Comparison of ENCODE assay signal across 23 cellular contexts in genomic region chr7:134197342-134197741, GRCh38.
DNase-seq lines count a peak whose midpoint lies in the region; ATAC-seq and TF ChIP-seq lines count a peak whose summit lies in the region.
"Had no signal": no experiment of that assay in that cellular context is flagged by ENCODE, and none has a peak within 500 bp of the region (broad histone marks: within the 10 kb centered on the region; RNA-seq: fewer than 3 reads in every experiment).

No MANE protein-coding gene starts in this region.

- no peak overlapping the region for H3K4me3 Mint-ChIP-seq in endodermal cell
- H3K4me3 Mint-ChIP-seq: CD4-positive, CD25-positive, alpha-beta regulatory T cell; H9 had no signal

- H4K20me1 ChIP-seq in SK-N-SH (ENCODE audit: insufficient read depth) (no peaks in the 10 kb centered on the region), mammary epithelial cell (ENCODE audit: insufficient read depth, low read length) (no peaks in the 10 kb centered on the region)
- H4K20me1 ChIP-seq: BLaER1 had no signal

- H3K79me2 ChIP-seq in SK-N-SH (ENCODE audit: insufficient read depth), result no peaks in the 10 kb centered on the region
- H3K79me2 ChIP-seq in mammary epithelial cell (ENCODE audit: insufficient read depth, low read length), result no peaks in the 10 kb centered on the region

- TF ChIP-seq EP300 in SK-N-SH (IDR thresholded peaks at IDR 0.05; ENCODE audit: borderline replicate concordance in 1 of 2, low read depth in 1 of 2, low read length in 1 of 2), result no peak

- BruUV-seq in mammary epithelial cell (replicated peaks; lab: Mats Ljungman, UMichigan), result no TSS peak

- intact Hi-C loops in upper lobe of right lung (cut with DNase I), result no loop called here
- intact Hi-C loops in mammary epithelial cell (cut with micrococcal nuclease), result no loop called here

- CTCF ChIA-PET in SK-N-SH (lab: Yijun Ruan, JAX), result interaction anchor here (0.9 to 1.7 kb wide), 2 partner anchors 56 to 1141 kb away, joined by 3 to 8 read pairs; no protein-coding TSS in a partner anchor
- CTCF ChIA-PET in mammary epithelial cell (lab: Charles Lee; ENCODE audit: low non-redundant PET), result no interaction called here

- H3K9ac ChIP-seq in SK-N-SH (no peak overlapping the region), endodermal cell (ENCODE audit: extremely low read depth, low read length, poor library complexity, severe bottlenecking) (no peak overlapping the region), mammary epithelial cell (ENCODE audit: insufficient read depth, low read length) (no peak overlapping the region)
- H3K9ac ChIP-seq: BLaER1, KMS-11 had no signal

- no peaks in the 10 kb centered on the region for H3F3A ChIP-seq in SK-N-SH (replicated peaks; ENCODE audit: insufficient read depth)

- no peak for DNase-seq in SK-N-SH
- DNase-seq in OCI-M1 (lab: John Stamatoyannopoulos, UW), result peak; percentile 5
- no peak for DNase-seq in endodermal cell
- no peak for DNase-seq in upper lobe of right lung
- no peak for DNase-seq in mammary epithelial cell
- DNase-seq in globus pallidus (ENCODE audit: low spot score), result no peak
- DNase-seq: 8988T; ACHN; CD4-positive, CD25-positive, alpha-beta regulatory T cell; H9; IMR-90; NCI-H1105 treated with DMSO at 0.1 percent for 48 hours; NCI-H146; NCI-H1930; NCI-H446; NCI-H524 treated with DMSO at 0.1 percent for 48 hours; NCI-H82; SJCRH30 had no signal

- TF ChIP-seq CTCF in SK-N-SH (IDR thresholded peaks at IDR 0.05) (no peak), endodermal cell (conservative IDR thresholded peaks at IDR 0.05) (peak; percentile 25), upper lobe of right lung (IDR thresholded peaks at IDR 0.05) (no peak), mammary epithelial cell (conservative IDR thresholded peaks at IDR 0.05 in 1 of 2, IDR thresholded peaks at IDR 0.05 in 1 of 2; ENCODE audit: extremely low read depth in 1 of 2, insufficient read depth in 1 of 2, low read depth in 1 of 2, low read length in 2 of 2) (peak in 1 of 2 donors; percentile 9)

- H3K4me2 ChIP-seq in SK-N-SH, result no peak overlapping the region
- no peak overlapping the region for H3K4me2 ChIP-seq in mammary epithelial cell (ENCODE audit: insufficient read depth, low read depth, low read length)
- H3K4me2 ChIP-seq: BLaER1, KMS-11 had no signal

- dilution Hi-C loops in mammary epithelial cell (cut with HindIII; ENCODE audit: low sequenced_read_pairs), result no loop called here

- no peak overlapping the region for H3K27ac Mint-ChIP-seq in endodermal cell
- H3K27ac Mint-ChIP-seq: CD4-positive, CD25-positive, alpha-beta regulatory T cell; H9 had no signal

- H3K27me3 Mint-ChIP-seq in endodermal cell (ENCODE audit: insufficient read depth), result no peaks in the 10 kb centered on the region

- POLR2A ChIA-PET in SK-N-SH (lab: Yijun Ruan, JAX), result no interaction called here

- WGBS in SK-N-SH (ENCODE audit: low lambda C conversion rate), result 76% methylated on average over 2 of the region's 2 CpGs
- 95 to 98% methylated on average over 2 of the region's 2 CpGs for WGBS in endodermal cell (ENCODE audit: insufficient coverage in 1 of 2, insufficient read length in 1 of 2), 2 experiments
- 88% methylated on average over 2 of the region's 2 CpGs for WGBS in mammary epithelial cell (ENCODE audit: low coverage, missing lambda C conversion rate)

- peak; percentile 13; the same call in 1 of the 2 replicates for TF ChIP-seq RAD21 in SK-N-SH (IDR thresholded peaks at IDR 0.05; ENCODE audit: low read length)

- H3K9me3 ChIP-seq in SK-N-SH (no peaks in the 10 kb centered on the region), endodermal cell (ENCODE audit: control insufficient read depth, low read length) (no peaks in the 10 kb centered on the region), upper lobe of right lung (no peaks in the 10 kb centered on the region), mammary epithelial cell (replicated peaks; ENCODE audit: insufficient read depth, low read length) (no peaks in the 10 kb centered on the region)
- H3K9me3 ChIP-seq: BLaER1 had no signal

- no peak overlapping the region for H2AFZ ChIP-seq in SK-N-SH (ENCODE audit: low read depth)
- H2AFZ ChIP-seq in mammary epithelial cell (ENCODE audit: low read depth, low read length), result no peak overlapping the region

- peaks cover 1% of the 10 kb centered on the region for H3K4me1 Mint-ChIP-seq in endodermal cell
- H3K4me1 Mint-ChIP-seq: CD4-positive, CD25-positive, alpha-beta regulatory T cell had no signal

- no peaks in the 10 kb centered on the region for H3K27me3 ChIP-seq in SK-N-SH (ENCODE audit: insufficient read depth)
- no peaks in the 10 kb centered on the region for H3K27me3 ChIP-seq in endodermal cell (ENCODE audit: control insufficient read depth, insufficient read depth, low read length, poor library complexity, severe bottlenecking)
- H3K27me3 ChIP-seq in upper lobe of right lung, result no peaks in the 10 kb centered on the region
- no peaks in the 10 kb centered on the region for H3K27me3 ChIP-seq in mammary epithelial cell (ENCODE audit: insufficient read depth, low read length)
- H3K27me3 ChIP-seq: BLaER1 had no signal

- H3K4me3 ChIP-seq in SK-N-SH (ENCODE audit: low read depth in 2 of 2, low read length in 1 of 2), result no peak overlapping the region
- no peak overlapping the region for H3K4me3 ChIP-seq in endodermal cell (ENCODE audit: low read length)
- H3K4me3 ChIP-seq in upper lobe of right lung, result no peak overlapping the region
- no peak overlapping the region for H3K4me3 ChIP-seq in mammary epithelial cell (replicated peaks in 1 of 3; ENCODE audit: insufficient read depth in 1 of 3, low read depth in 2 of 3, low read length in 3 of 3)
- H3K4me3 ChIP-seq: BLaER1, SJCRH30 had no signal

- H3K36me3 ChIP-seq in SK-N-SH (replicated peaks in 1 of 2; ENCODE audit: control insufficient read depth in 1 of 2, insufficient read depth in 2 of 2, low read length in 1 of 2) (peaks cover 0 to 3% of the 10 kb centered on the region in 2 experiments), endodermal cell (ENCODE audit: control insufficient read depth, insufficient read depth, low read length) (no peaks in the 10 kb centered on the region), upper lobe of right lung (no peaks in the 10 kb centered on the region), mammary epithelial cell (ENCODE audit: insufficient read depth, low read length) (no peaks in the 10 kb centered on the region)
- H3K36me3 ChIP-seq: BLaER1, SJCRH30 had no signal

- ATAC-seq in SK-N-SH treated with all-trans-retinoic acid at 6 μM for 48 hours, result no peak
- peak; percentile 56 for ATAC-seq in upper lobe of right lung
- ATAC-seq in GM18907 (IDR thresholded peaks at IDR 0.05; ENCODE audit: unreplicated experiment), result no peak
- ATAC-seq: Right ventricle myocardium inferior had no signal

- no peaks in the 10 kb centered on the region for H3K9me2 ChIP-seq in SK-N-SH

- in situ Hi-C loops in mammary epithelial cell (cut with MboI; ENCODE audit: low sequenced_read_pairs in 2 of 2), result no loop called here

- H3K4me1 ChIP-seq in SK-N-SH (ENCODE audit: control insufficient read depth in 1 of 2, insufficient read depth in 2 of 2, low read depth in 1 of 2, low read length in 1 of 2), result peaks cover 0 to 10% of the 10 kb centered on the region in 2 experiments; a peak in 2 of 4 replicates
- H3K4me1 ChIP-seq in endodermal cell (ENCODE audit: control insufficient read depth, insufficient read depth, low read length), result no peaks in the 10 kb centered on the region
- no peaks in the 10 kb centered on the region for H3K4me1 ChIP-seq in upper lobe of right lung
- H3K4me1 ChIP-seq in mammary epithelial cell (ENCODE audit: insufficient read depth, low read length), result no peaks in the 10 kb centered on the region
- H3K4me1 ChIP-seq: BLaER1, SJCRH30 had no signal

- H3K9me3 Mint-ChIP-seq in endodermal cell, result no peaks in the 10 kb centered on the region

- no peak overlapping the region for H3K27ac ChIP-seq in SK-N-SH (ENCODE audit: low read depth in 2 of 2, low read length in 1 of 2)
- H3K27ac ChIP-seq in endodermal cell (ENCODE audit: low read depth, low read length), result no peak overlapping the region
- H3K27ac ChIP-seq in upper lobe of right lung, result no peak overlapping the region
- no peak overlapping the region for H3K27ac ChIP-seq in mammary epithelial cell (ENCODE audit: insufficient read depth, low read depth, low read length)
- H3K27ac ChIP-seq: BLaER1, KMS-11, SJCRH30 had no signal

- H3K36me3 Mint-ChIP-seq in endodermal cell (ENCODE audit: low read depth), result peaks cover 2% of the 10 kb centered on the region
- H3K36me3 Mint-ChIP-seq: CD4-positive, CD25-positive, alpha-beta regulatory T cell had no signal

TF ChIP-seq in SK-N-SH, 30 proteins besides CTCF, POLR2A, EP300 and RAD21 (continues in another document):
- no peak for TF ChIP-seq TEAD4 (IDR thresholded peaks at IDR 0.05; ENCODE audit: borderline replicate concordance, insufficient read depth)
- TF ChIP-seq SIN3A (IDR thresholded peaks at IDR 0.05; ENCODE audit: borderline replicate concordance, low read depth, low read length), result no peak
- no peak for TF ChIP-seq SMC3 (IDR thresholded peaks at IDR 0.05; ENCODE audit: low read depth, low read length)
- no peak for TF ChIP-seq USF1 (IDR thresholded peaks at IDR 0.05; ENCODE audit: borderline replicate concordance, low read depth)
- TF ChIP-seq ELF1 (IDR thresholded peaks at IDR 0.05), result no peak
- TF ChIP-seq RFX5 (IDR thresholded peaks at IDR 0.05; ENCODE audit: low read length), result no peak
- no peak for TF ChIP-seq MEF2A (IDR thresholded peaks at IDR 0.05; ENCODE audit: borderline replicate concordance, low read depth)

TF ChIP-seq in SK-N-SH treated with all-trans-retinoic acid at 6 μM for 48 hours, 23 proteins besides CTCF, POLR2A, EP300 and RAD21 (continues in another document):
- TF ChIP-seq ESRRG (CRISPR knock-in tag; IDR thresholded peaks at IDR 0.05) (no peak), OSR1 (CRISPR knock-in tag; IDR thresholded peaks at IDR 0.05) (no peak), ISL1 (CRISPR knock-in tag; IDR thresholded peaks at IDR 0.05) (no peak), ZC3H10 (CRISPR knock-in tag; IDR thresholded peaks at IDR 0.05) (no peak), SNAI2 (CRISPR knock-in tag; IDR thresholded peaks at IDR 0.05) (no peak)
